18 cellular contexts compared by ENCODE assay signal in genomic region chr11:16811136-16812020, GRCh38.
DNase-seq lines count a peak whose midpoint lies in the region; ATAC-seq and TF ChIP-seq lines count a peak whose summit lies in the region.
"Had no signal": no experiment of that assay in that cellular context is flagged by ENCODE, and none has a peak within 500 bp of the region (broad histone marks: within the 10 kb centered on the region; RNA-seq: fewer than 3 reads in every experiment).

No MANE protein-coding gene starts in this region.

- H3K36me3 Mint-ChIP-seq in type B pancreatic cell = peaks cover 13% of the 10 kb centered on the region
- H3K36me3 Mint-ChIP-seq: CD4-positive, CD25-positive, alpha-beta regulatory T cell had no signal

- H3K4me1 ChIP-seq in heart right ventricle (peaks cover 4 to 98% (median 58%) of the 10 kb centered on the region in 9 donors), right atrium auricular region (peaks cover 0 to 61% of the 10 kb centered on the region in 2 donors), sigmoid colon (peaks cover 0 to 3% (median 0%) of the 10 kb centered on the region in 4 donors)

- H3K27ac ChIP-seq in heart right ventricle (peak overlapping the region in 7 of 10 donors; percentile 18 to 81 (median 57)), right atrium auricular region (peak overlapping the region in 1 of 2 donors; percentile 66), sigmoid colon (no peak overlapping the region)
- H3K27ac ChIP-seq: KMS-11 had no signal

- H3K27me3 Mint-ChIP-seq in type B pancreatic cell = no peaks in the 10 kb centered on the region
- H3K27me3 Mint-ChIP-seq: CD4-positive, CD25-positive, alpha-beta regulatory T cell had no signal

- peak overlapping the region; percentile 25 for H3K27ac Mint-ChIP-seq in type B pancreatic cell
- H3K27ac Mint-ChIP-seq: CD4-positive, CD25-positive, alpha-beta regulatory T cell had no signal

- TF ChIP-seq EP300 in sigmoid colon (IDR thresholded peaks at IDR 0.05) = no peak

- TF ChIP-seq CTCF in heart right ventricle (IDR thresholded peaks at IDR 0.05) (no peak), right atrium auricular region (IDR thresholded peaks at IDR 0.05) (no peak), sigmoid colon (IDR thresholded peaks at IDR 0.05) (no peak), type B pancreatic cell (conservative IDR thresholded peaks at IDR 0.05) (no peak)

- DNase-seq in heart right ventricle (no peak), right atrium auricular region (ENCODE audit: low spot score) (no peak), sigmoid colon (peak; percentile 51), type B pancreatic cell (ENCODE audit: extremely low spot score, unreplicated experiment) (no peak), COLO668 (lab: John Stamatoyannopoulos, UW; ENCODE audit: unreplicated experiment) (no peak), hepatic stellate cell (ENCODE audit: low spot score) (no peak)
- DNase-seq: CD4-positive, CD25-positive, alpha-beta regulatory T cell; DND-41; GDM1; NCI-H1092 treated with DMSO at 0.1 percent for 48 hours; NCI-H1694 treated with DMSO at 0.1 percent for 48 hours; NCI-H345; NCI-H526 treated with DMSO at 0.1 percent for 48 hours; PC-3 had no signal

- WGBS in heart right ventricle, 2 donors = 89 to 93% methylated on average over 3 of the region's 3 CpGs
- 90 to 94% methylated on average over 3 of the region's 3 CpGs for WGBS in sigmoid colon, 2 donors

- intact Hi-C loops in heart right ventricle (cut with DNase I) = loop anchor here in 7 of 10 donors (10.0 kb wide), 4 partner anchors 63 to 253 kb away; no protein-coding TSS in a partner anchor
- intact Hi-C loops in sigmoid colon (cut with DNase I) = no loop called here

- H3K9me3 Mint-ChIP-seq in type B pancreatic cell = no peaks in the 10 kb centered on the region
- H3K9me3 Mint-ChIP-seq: GM23338 had no signal

- no peak for TF ChIP-seq POLR2A in sigmoid colon (IDR thresholded peaks at IDR 0.05)

- H3K36me3 ChIP-seq in heart right ventricle (peaks cover 0 to 23% (median 0%) of the 10 kb centered on the region in 9 donors), right atrium auricular region (peaks cover 24% of the 10 kb centered on the region), sigmoid colon (no peaks in the 10 kb centered on the region)

- H3K27me3 ChIP-seq in heart right ventricle = no peaks in the 10 kb centered on the region
- H3K27me3 ChIP-seq in right atrium auricular region = no peaks in the 10 kb centered on the region
- H3K27me3 ChIP-seq in sigmoid colon = no peaks in the 10 kb centered on the region

- no peaks in the 10 kb centered on the region for H3K9me3 ChIP-seq in heart right ventricle
- no peaks in the 10 kb centered on the region for H3K9me3 ChIP-seq in right atrium auricular region
- H3K9me3 ChIP-seq in sigmoid colon = no peaks in the 10 kb centered on the region

- ATAC-seq in heart right ventricle (no peak), esophagus mucosa (peak; percentile 4), HG03521 (IDR thresholded peaks at IDR 0.05; ENCODE audit: unreplicated experiment) (no peak)

- H3K4me1 Mint-ChIP-seq in type B pancreatic cell (ENCODE audit: unreplicated experiment) = peaks cover 31% of the 10 kb centered on the region
- H3K4me1 Mint-ChIP-seq: CD4-positive, CD25-positive, alpha-beta regulatory T cell had no signal

- H3K4me3 ChIP-seq in heart right ventricle = no peak overlapping the region
- H3K4me3 ChIP-seq in right atrium auricular region = no peak overlapping the region
- no peak overlapping the region for H3K4me3 ChIP-seq in sigmoid colon
- H3K4me3 ChIP-seq: GM23338 had no signal

- H3K4me3 Mint-ChIP-seq in type B pancreatic cell = no peak overlapping the region
- H3K4me3 Mint-ChIP-seq: CD4-positive, CD25-positive, alpha-beta regulatory T cell; GM23338 had no signal

Comparison
In these comparisons a context has a peak if more than half of its experiments do, and no peak if none do; other contexts are left out.
1. H3K27ac ChIP-seq: peak in heart right ventricle (7 of 10); none in sigmoid colon (0 of 4).